1 cellular context compared by ENCODE assay signal in genomic region chr10:103812431-103812830, GRCh38.
TF ChIP-seq lines count a peak whose summit lies in the region.

No MANE protein-coding gene starts in this region.

TF ChIP-seq in H1, 55 proteins besides CTCF, POLR2A, EP300 and RAD21:
- TF ChIP-seq RFX5 (IDR thresholded peaks at IDR 0.05; ENCODE audit: borderline replicate concordance, low read depth, low read length) (no peak), E2F6 (IDR thresholded peaks at IDR 0.05) (no peak), BACH1 (IDR thresholded peaks at IDR 0.05; ENCODE audit: low read length) (no peak), EGR1 (IDR thresholded peaks at IDR 0.05; ENCODE audit: borderline replicate concordance, low read depth, low read length) (no peak), SAP30 (IDR thresholded peaks at IDR 0.05; ENCODE audit: insufficient read depth, insufficient replicate concordance, low read length) (no peak), POU5F1 (IDR thresholded peaks at IDR 0.05; ENCODE audit: low read depth, low read length) (no peak), USF2 (IDR thresholded peaks at IDR 0.05; ENCODE audit: low read length) (no peak), MAX (IDR thresholded peaks at IDR 0.05) (no peak), SP4 (IDR thresholded peaks at IDR 0.05; ENCODE audit: low read length) (no peak), SUZ12 (IDR thresholded peaks at IDR 0.05; ENCODE audit: low read length) (no peak), JUND (IDR thresholded peaks at IDR 0.05; ENCODE audit: low read length) (no peak), CBX5 (IDR thresholded peaks at IDR 0.05; ENCODE audit: low read depth, low read length) (no peak), BRCA1 (IDR thresholded peaks at IDR 0.05; ENCODE audit: low read depth, low read length) (no peak), ZNF274 (IDR thresholded peaks at IDR 0.05; ENCODE audit: borderline replicate concordance, extremely low read depth, low read length) (no peak), BCL11A (IDR thresholded peaks at IDR 0.05; ENCODE audit: low read depth in 2 of 2, low read length in 2 of 2) (no peak)
